ENCODE assay signal across 24 cellular contexts in the genomic region with DNA sequence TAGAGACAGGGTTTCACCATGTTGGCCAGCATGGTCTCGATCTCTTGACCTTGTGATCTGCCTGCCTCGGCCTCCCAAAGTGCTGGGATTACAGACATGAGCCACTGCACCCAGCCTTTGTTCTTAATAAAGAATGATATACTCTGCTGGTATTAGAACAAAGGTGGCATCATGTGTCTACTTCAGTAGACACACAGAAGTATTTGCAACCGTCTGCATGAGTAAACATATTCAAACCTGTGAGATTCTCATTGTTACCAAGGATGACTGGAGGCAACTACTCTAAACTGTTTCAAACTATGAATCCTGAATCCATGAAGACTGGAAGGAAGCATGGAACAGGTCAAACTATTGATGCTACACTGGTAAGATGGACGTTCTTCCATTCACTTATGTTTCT.
"Had no signal": no experiment of that assay in that cellular context is flagged by ENCODE, and none has a peak within 500 bp of the region (broad histone marks: within the 10 kb centered on the region; RNA-seq: fewer than 3 reads in every experiment).

No MANE protein-coding gene starts in this region.

- H3K27ac Mint-ChIP-seq: activated B cell treated with CpG ODN at 0.5 μM for 24 hours; activated CD4-positive, alpha-beta T cell treated with anti-CD3 and anti-CD28 coated beads for 36 hours; activated naive CD4-positive, alpha-beta T cell treated with anti-CD3 and anti-CD28 coated beads for 36 hours had no signal

- H3K9me3 Mint-ChIP-seq: activated B cell treated with CpG ODN at 0.5 μM for 24 hours; activated naive CD4-positive, alpha-beta T cell treated with anti-CD3 and anti-CD28 coated beads for 36 hours; activated T-cell treated with anti-CD3 and anti-CD28 coated beads, Interleukin-2, amount 50 U/mL, for 4 hours; natural killer cell had no signal

- H3K27me3 Mint-ChIP-seq: activated B cell treated with CpG ODN at 0.5 μM for 24 hours; activated CD4-positive, alpha-beta T cell treated with anti-CD3 and anti-CD28 coated beads for 36 hours had no signal

- H3K4me3 ChIP-seq: cardiac muscle cell, pancreas, psoas muscle, thyroid gland had no signal

- H3K27ac ChIP-seq: cardiac muscle cell, neutrophil, pancreas, psoas muscle, thyroid gland had no signal

- ATAC-seq: activated CD4-positive, alpha-beta T cell treated with anti-CD3 and anti-CD28 coated beads for 36 hours; activated T-cell treated with anti-CD3 and anti-CD28 coated beads, Interleukin-2, amount 50 U/mL, for 4 hours; left ventricle myocardium superior; natural killer cell; psoas muscle; right cardiac atrium; stimulated activated naive CD8-positive, alpha-beta T cell treated with anti-CD3 and anti-CD28 coated beads, Interleukin-15, Interleukin-2, amounts not matched to agents 100 U/mL and 50 U/mL, for 24 hours had no signal

- H3K4me3 Mint-ChIP-seq: activated B cell treated with CpG ODN at 0.5 μM for 24 hours; activated CD4-positive, alpha-beta T cell treated with anti-CD3 and anti-CD28 coated beads for 36 hours; activated naive CD4-positive, alpha-beta T cell treated with anti-CD3 and anti-CD28 coated beads for 36 hours; activated T-cell treated with anti-CD3 and anti-CD28 coated beads, Interleukin-2, amount 50 U/mL, for 4 hours; natural killer cell had no signal

- H3K27me3 ChIP-seq: cardiac muscle cell, neutrophil, pancreas, thyroid gland had no signal

- H3K4me1 ChIP-seq: psoas muscle had no signal

- H3K9me3 ChIP-seq: neutrophil, pancreas, psoas muscle, thyroid gland had no signal

- DNase-seq: activated B cell treated with CpG ODN at 0.5 μM for 24 hours; activated CD4-positive, alpha-beta T cell treated with anti-CD3 and anti-CD28 coated beads for 36 hours; activated CD4-positive, alpha-beta T cell treated with anti-CD3 and anti-CD28 coated beads, Interleukin-2, amount 50 U/mL, for 4 hours; activated CD8-positive, alpha-beta memory T cell treated with anti-CD3 and anti-CD28 coated beads for 24 hours; activated CD8-positive, alpha-beta memory T cell treated with anti-CD3 and anti-CD28 coated beads, Interleukin-2, amount 50 U/mL, for 48 hours; activated naive CD4-positive, alpha-beta T cell treated with anti-CD3 and anti-CD28 coated beads for 36 hours; activated T-cell treated with anti-CD3 and anti-CD28 coated beads, Interleukin-2, amount 50 U/mL, for 4 hours; amygdala; erythroblast; glutamatergic neuron; hippocampal formation; left ventricle myocardium superior; midbrain; natural killer cell; pancreas; psoas muscle; right cardiac atrium; stimulated activated CD4-positive, alpha-beta T cell treated with anti-CD3 and anti-CD28 coated beads, Interleukin-12 subunit alpha, Interleukin-12 subunit beta, amount 100 ng/mL, for 4 hours; stimulated activated CD4-positive, alpha-beta T cell treated with anti-CD3 and anti-CD28 coated beads, Interleukin-4, amount 100 ng/mL, for 4 hours; stimulated activated naive CD8-positive, alpha-beta T cell treated with anti-CD3 and anti-CD28 coated beads, Interleukin-15, Interleukin-2, amounts not matched to agents 100 U/mL and 50 U/mL, for 24 hours; T1000; thyroid gland had no signal
